22 cellular contexts compared by ENCODE assay signal in genomic region chr20:10843161-10843711, GRCh38.
DNase-seq lines count a peak whose midpoint lies in the region; ATAC-seq and TF ChIP-seq lines count a peak whose summit lies in the region.
"Had no signal": no experiment of that assay in that cellular context is flagged by ENCODE, and none has a peak within 500 bp of the region (broad histone marks: within the 10 kb centered on the region; RNA-seq: fewer than 3 reads in every experiment).

No MANE protein-coding gene starts in this region.

- no peak overlapping the region for H2BK15ac ChIP-seq in IMR-90 (ENCODE audit: low read depth, low read length)

- WGBS in IMR-90 (ENCODE audit: extremely low coverage in 2 of 2, insufficient read length in 1 of 2), 2 experiments = 77% methylated on average over 3 of the region's 5 CpGs; no CpG with 5 or more reads in 1 of the 2 experiments
- 60% methylated on average over 5 of the region's 5 CpGs for WGBS in suprapubic skin

- H3K27me3 ChIP-seq in IMR-90 (ENCODE audit: control insufficient read depth, insufficient read depth, low read length) (no peaks in the 10 kb centered on the region; the same call in 1 of the 2 replicates), left lung (no peaks in the 10 kb centered on the region), suprapubic skin (no peaks in the 10 kb centered on the region)
- H3K27me3 ChIP-seq: BLaER1 had no signal

- H3K14ac ChIP-seq in IMR-90 (replicated peaks; ENCODE audit: low read depth, low read length) = 0 out of 2 replicates have a peak overlapping the region, but pooled peaks have one; percentile 69

- TF ChIP-seq EP300 in suprapubic skin (IDR thresholded peaks at IDR 0.05) = no peak

- POLR2A ChIA-PET in IMR-90 (lab: Charles Lee; ENCODE audit: unreplicated experiment) = no interaction called here

- no peak overlapping the region for H4K8ac ChIP-seq in IMR-90 (ENCODE audit: low read depth in 2 of 2, low read length in 2 of 2)

- H3K79me1 ChIP-seq in IMR-90 (ENCODE audit: low read depth in 1 of 2, low read length in 2 of 2) = no peaks in the 10 kb centered on the region

- no peak overlapping the region for H2BK5ac ChIP-seq in IMR-90 (ENCODE audit: low read depth, low read length, poor library complexity, severe bottlenecking)

- no peak overlapping the region for H3K4ac ChIP-seq in IMR-90 (ENCODE audit: low read depth, low read length)

- no peak overlapping the region for H4K5ac ChIP-seq in IMR-90 (ENCODE audit: low read depth, low read length)

- CTCF ChIA-PET in IMR-90 (lab: Yijun Ruan, JAX) = interaction anchor here (0.6 kb wide), 1 partner anchor 1976 kb away, joined by 4 read pairs; no protein-coding TSS in a partner anchor

- ATAC-seq in IMR-90 (ENCODE audit: low read depth) = no peak
- peak; percentile 19 for ATAC-seq in left lung
- ATAC-seq in HG02759 (IDR thresholded peaks at IDR 0.05; ENCODE audit: unreplicated experiment) = no peak
- ATAC-seq: HCT116 had no signal

- DNase-seq in IMR-90 (peak; percentile 33), fibroblast of the aortic adventitia (ENCODE audit: low read depth) (peak; percentile 41), left lung (no peak), stromal cell of bone marrow (ENCODE audit: low read depth) (peak; percentile 55), NOMO-1 treated with dmso at 0.1 percent for 144 hours (lab: John Stamatoyannopoulos, UW; ENCODE audit: unreplicated experiment) (no peak), suprapubic skin (ENCODE audit: low spot score in 2 of 2) (no peak), SK-N-DZ (ENCODE audit: low spot score) (no peak)
- DNase-seq: CD4-positive, alpha-beta T cell; COR-L47; DMS 273 treated with DMSO at 0.1 percent for 48 hours; DMS79 treated with DMSO at 0.1 percent for 48 hours; Karpas-422; NCI-H1694; NCI-H2081; NCI-H2171; NCI-H524 treated with DMSO at 0.1 percent for 48 hours; NCI-H82; SHP77; SK-N-SH had no signal

- TF ChIP-seq CTCF in IMR-90 (conservative IDR thresholded peaks at IDR 0.05; ENCODE audit: low read depth, low read length) (no peak), fibroblast of the aortic adventitia (IDR thresholded peaks at IDR 0.05; ENCODE audit: insufficient read depth, low read length) (no peak), left lung (IDR thresholded peaks at IDR 0.05) (no peak), suprapubic skin (IDR thresholded peaks at IDR 0.05) (no peak)

- no peak overlapping the region for H2BK120ac ChIP-seq in IMR-90 (ENCODE audit: low read depth, low read length)

- H3K4me2 ChIP-seq in IMR-90 (ENCODE audit: low read depth, low read length) = no peak overlapping the region
- H3K4me2 ChIP-seq: BLaER1, SK-N-SH had no signal

- no peaks in the 10 kb centered on the region for H3K9me1 ChIP-seq in IMR-90 (ENCODE audit: insufficient read depth, low read length)

- H3K27ac ChIP-seq in IMR-90 (ENCODE audit: insufficient read depth, low read length) (no peak overlapping the region), left lung (no peak overlapping the region), suprapubic skin (no peak overlapping the region)
- H3K27ac ChIP-seq: BLaER1 had no signal

- in situ Hi-C loops in IMR-90 (cut with MboI; ENCODE audit: low sequenced_read_pairs) = no loop called here

- H4K20me1 ChIP-seq in IMR-90 (ENCODE audit: insufficient read depth, low read length) = no peaks in the 10 kb centered on the region
- H4K20me1 ChIP-seq: BLaER1 had no signal

- TF ChIP-seq RAD21 in IMR-90 (IDR thresholded peaks at IDR 0.05; ENCODE audit: low read length) = no peak

- no peak overlapping the region; the same call in 1 of the 2 replicates for H3K18ac ChIP-seq in IMR-90 (ENCODE audit: low read depth, low read length)

- H2AK9ac ChIP-seq in IMR-90 (replicated peaks; ENCODE audit: low read depth, low read length, poor library complexity) = peak overlapping the region; percentile 20

- H2BK20ac ChIP-seq in IMR-90 (ENCODE audit: low read depth, low read length) = no peak overlapping the region

- no peak overlapping the region for H3K56ac ChIP-seq in IMR-90 (ENCODE audit: extremely low read depth, insufficient read depth, low read length)

- no peak overlapping the region for H3K4me3 ChIP-seq in IMR-90 (ENCODE audit: insufficient read depth, low read depth, low read length)
- no peak overlapping the region for H3K4me3 ChIP-seq in fibroblast of the aortic adventitia (ENCODE audit: low read depth, low read length)
- H3K4me3 ChIP-seq in left lung = no peak overlapping the region
- no peak overlapping the region for H3K4me3 ChIP-seq in suprapubic skin
- H3K4me3 ChIP-seq: BLaER1 had no signal

- TF ChIP-seq POLR2A in IMR-90 (IDR thresholded peaks at IDR 0.05; ENCODE audit: low read depth, low read length) (no peak), suprapubic skin (IDR thresholded peaks at IDR 0.05) (no peak)

- no peak overlapping the region for H3K23ac ChIP-seq in IMR-90 (ENCODE audit: low read depth, low read length)

- 0 out of 2 replicates have a peak overlapping the region, but pooled peaks have one; percentile 13 for H2AK5ac ChIP-seq in IMR-90 (ENCODE audit: low read depth, low read length)

- H3K36me3 ChIP-seq in IMR-90 (ENCODE audit: control insufficient read depth, insufficient read depth, low read length) (no peaks in the 10 kb centered on the region), left lung (no peaks in the 10 kb centered on the region), suprapubic skin (no peaks in the 10 kb centered on the region)
- H3K36me3 ChIP-seq: BLaER1 had no signal

- intact Hi-C loops in IMR-90 (cut with micrococcal nuclease) (no loop called here), left lung (cut with DNase I) (no loop called here)

- H3K4me1 ChIP-seq in IMR-90 (ENCODE audit: control insufficient read depth, insufficient read depth, low read length) (no peaks in the 10 kb centered on the region), left lung (no peaks in the 10 kb centered on the region), suprapubic skin (no peaks in the 10 kb centered on the region)
- H3K4me1 ChIP-seq: BLaER1 had no signal

- H3K9me3 ChIP-seq in IMR-90 (ENCODE audit: control insufficient read depth, insufficient read depth, low read length) (peaks cover 5% of the 10 kb centered on the region; the same call in 1 of the 2 replicates), left lung (peaks cover 0 to 24% of the 10 kb centered on the region in 2 donors), suprapubic skin (no peaks in the 10 kb centered on the region)
- H3K9me3 ChIP-seq: SK-N-SH had no signal

- H3K9ac ChIP-seq in IMR-90 (ENCODE audit: low read depth, low read length) = no peak overlapping the region
- H3K9ac ChIP-seq: BLaER1, SK-N-SH had no signal

- H2AFZ ChIP-seq in IMR-90 (replicated peaks; ENCODE audit: low read length, poor library complexity) = peak overlapping the region; percentile 35

- no TSS peak for BruUV-seq in IMR-90 (replicated peaks; lab: Mats Ljungman, UMichigan)

- no peak overlapping the region for H4K91ac ChIP-seq in IMR-90 (ENCODE audit: insufficient read depth, low read depth, low read length)

- dilution Hi-C loops in IMR-90 (cut with HindIII; ENCODE audit: low sequenced_read_pairs, unreplicated experiment) = no loop called here

TF ChIP-seq in IMR-90, 13 proteins besides CTCF, POLR2A, EP300 and RAD21:
- no peak for TF ChIP-seq CEBPB (IDR thresholded peaks at IDR 0.05; ENCODE audit: low read depth, low read length)
- TF ChIP-seq RCOR1 (IDR thresholded peaks at IDR 0.05; ENCODE audit: insufficient replicate concordance, low read length) = no peak
- TF ChIP-seq SMC3 (IDR thresholded peaks at IDR 0.05; ENCODE audit: low read depth, low read length) = no peak
- TF ChIP-seq, protein P1, sequence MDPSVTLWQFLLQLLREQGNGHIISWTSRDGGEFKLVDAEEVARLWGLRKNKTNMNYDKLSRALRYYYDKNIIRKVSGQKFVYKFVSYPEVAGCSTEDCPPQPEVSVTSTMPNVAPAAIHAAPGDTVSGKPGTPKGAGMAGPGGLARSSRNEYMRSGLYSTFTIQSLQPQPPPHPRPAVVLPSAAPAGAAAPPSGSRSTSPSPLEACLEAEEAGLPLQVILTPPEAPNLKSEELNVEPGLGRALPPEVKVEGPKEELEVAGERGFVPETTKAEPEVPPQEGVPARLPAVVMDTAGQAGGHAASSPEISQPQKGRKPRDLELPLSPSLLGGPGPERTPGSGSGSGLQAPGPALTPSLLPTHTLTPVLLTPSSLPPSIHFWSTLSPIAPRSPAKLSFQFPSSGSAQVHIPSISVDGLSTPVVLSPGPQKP (IDR thresholded peaks at IDR 0.05; ENCODE audit: borderline replicate concordance, low read depth, low read length) = no peak
- TF ChIP-seq CHD1 (IDR thresholded peaks at IDR 0.05; ENCODE audit: low read depth, low read length) = no peak
- no peak for TF ChIP-seq FOS (IDR thresholded peaks at IDR 0.05; ENCODE audit: low read depth, low read length)
- no peak for TF ChIP-seq MAZ (IDR thresholded peaks at IDR 0.05; ENCODE audit: borderline replicate concordance, low read depth, low read length)
- TF ChIP-seq MXI1 (IDR thresholded peaks at IDR 0.05; ENCODE audit: borderline replicate concordance, low read depth, low read length) = no peak
- TF ChIP-seq, protein P2, sequence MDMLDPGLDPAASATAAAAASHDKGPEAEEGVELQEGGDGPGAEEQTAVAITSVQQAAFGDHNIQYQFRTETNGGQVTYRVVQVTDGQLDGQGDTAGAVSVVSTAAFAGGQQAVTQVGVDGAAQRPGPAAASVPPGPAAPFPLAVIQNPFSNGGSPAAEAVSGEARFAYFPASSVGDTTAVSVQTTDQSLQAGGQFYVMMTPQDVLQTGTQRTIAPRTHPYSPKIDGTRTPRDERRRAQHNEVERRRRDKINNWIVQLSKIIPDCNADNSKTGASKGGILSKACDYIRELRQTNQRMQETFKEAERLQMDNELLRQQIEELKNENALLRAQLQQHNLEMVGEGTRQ (IDR thresholded peaks at IDR 0.05; ENCODE audit: low read depth, low read length) = no peak
- no peak for TF ChIP-seq BHLHE40 (IDR thresholded peaks at IDR 0.05; ENCODE audit: low read depth, low read length)
- TF ChIP-seq RFX5 (IDR thresholded peaks at IDR 0.05; ENCODE audit: low read depth, low read length) = no peak
- no peak for TF ChIP-seq NFE2L2 (IDR thresholded peaks at IDR 0.05; ENCODE audit: low read depth, low read length)
- TF ChIP-seq MAFK (IDR thresholded peaks at IDR 0.05; ENCODE audit: low read depth, low read length) = no peak

Comparison
In these comparisons a context has a peak if more than half of its experiments do, and no peak if none do; other contexts are left out.
1. DNase-seq: peak in IMR-90 (single experiment), fibroblast of the aortic adventitia (single experiment) and stromal cell of bone marrow (single experiment); none in left lung (0 of 2), NOMO-1 treated with dmso at 0.1 percent for 144 hours (single experiment), suprapubic skin (0 of 2) and SK-N-DZ (single experiment).